Comparison of ENCODE assay signal across 8 cellular contexts in genomic region chr6:15036690-15037245, GRCh38.
A peak's percentile ranks its signal among the peaks of the same experiment; 100 is the strongest.
DNase-seq lines count a peak whose midpoint lies in the region; ATAC-seq and TF ChIP-seq lines count a peak whose summit lies in the region.
"Had no signal": no experiment of that assay in that cellular context is flagged by ENCODE, and none has a peak within 500 bp of the region (broad histone marks: within the 10 kb centered on the region; RNA-seq: fewer than 3 reads in every experiment).

No MANE protein-coding gene starts in this region.

- H3K27me3 ChIP-seq in Peyer's patch (no peaks in the 10 kb centered on the region), hepatocyte (no peaks in the 10 kb centered on the region), smooth muscle cell (ENCODE audit: low read depth) (peaks cover 9% of the 10 kb centered on the region)

- no peaks in the 10 kb centered on the region for H3K79me2 ChIP-seq in hepatocyte
- no peaks in the 10 kb centered on the region for H3K79me2 ChIP-seq in smooth muscle cell (ENCODE audit: low read depth)

- H3K36me3 ChIP-seq in Peyer's patch (no peaks in the 10 kb centered on the region), hepatocyte (replicated peaks; ENCODE audit: insufficient read depth, low read depth) (no peaks in the 10 kb centered on the region), smooth muscle cell (ENCODE audit: low read depth) (no peaks in the 10 kb centered on the region)

- no peak overlapping the region for H3K9ac ChIP-seq in smooth muscle cell (ENCODE audit: low read depth)

- H3K9me3 Mint-ChIP-seq in activated T-helper 17 cell treated with anti-CD3 and anti-CD28 coated beads, Interleukin-2, amount 50 U/mL, for 72 hours, result no peaks in the 10 kb centered on the region
- peaks cover 1% of the 10 kb centered on the region for H3K9me3 Mint-ChIP-seq in activated T-helper 2 cell treated with anti-CD3 and anti-CD28 coated beads, Interferon-gamma antibody, Interleukin-2, Interleukin-4, amounts not matched to agents 10 μg/mL and 5 μg/mL and 100 μg/mL, durations not matched to agents 14 hours and 24 hours and 36 hours

- H3K4me1 ChIP-seq in Peyer's patch (peaks cover 0 to 7% (median 2%) of the 10 kb centered on the region in 4 donors), hepatocyte (ENCODE audit: insufficient read depth) (peaks cover 9% of the 10 kb centered on the region), smooth muscle cell (ENCODE audit: low read depth) (no peaks in the 10 kb centered on the region)

- H3K4me3 ChIP-seq in Peyer's patch (no peak overlapping the region), hepatocyte (no peak overlapping the region), smooth muscle cell (no peak overlapping the region)

- no peak overlapping the region for H3K4me3 Mint-ChIP-seq in activated T-helper 17 cell treated with anti-CD3 and anti-CD28 coated beads, Interleukin-2, amount 50 U/mL, for 72 hours
- H3K4me3 Mint-ChIP-seq in activated T-helper 2 cell treated with anti-CD3 and anti-CD28 coated beads, Interferon-gamma antibody, Interleukin-2, Interleukin-4, amounts not matched to agents 10 μg/mL and 5 μg/mL and 100 μg/mL, durations not matched to agents 14 hours and 24 hours and 36 hours (ENCODE audit: low read depth), result no peak overlapping the region

- no peaks in the 10 kb centered on the region for H3K36me3 Mint-ChIP-seq in activated T-helper 17 cell treated with anti-CD3 and anti-CD28 coated beads, Interleukin-2, amount 50 U/mL, for 72 hours (ENCODE audit: low read depth)
- peaks cover under 1% of the 10 kb centered on the region for H3K36me3 Mint-ChIP-seq in activated T-helper 2 cell treated with anti-CD3 and anti-CD28 coated beads, Interferon-gamma antibody, Interleukin-2, Interleukin-4, amounts not matched to agents 10 μg/mL and 5 μg/mL and 100 μg/mL, durations not matched to agents 14 hours and 24 hours and 36 hours (ENCODE audit: low read depth)

- H3K9me3 ChIP-seq in Peyer's patch (no peaks in the 10 kb centered on the region), hepatocyte (ENCODE audit: low read depth) (no peaks in the 10 kb centered on the region), smooth muscle cell (replicated peaks; ENCODE audit: low read depth) (no peaks in the 10 kb centered on the region)

- peak; percentile 39 to 48 for TF ChIP-seq POLR2A in Peyer's patch (IDR thresholded peaks at IDR 0.05)

- H3K9me2 ChIP-seq in hepatocyte (replicated peaks; ENCODE audit: insufficient read depth), result no peaks in the 10 kb centered on the region

- no peak overlapping the region for H3K27ac Mint-ChIP-seq in activated T-helper 17 cell treated with anti-CD3 and anti-CD28 coated beads, Interleukin-2, amount 50 U/mL, for 72 hours
- no peak overlapping the region for H3K27ac Mint-ChIP-seq in activated T-helper 2 cell treated with anti-CD3 and anti-CD28 coated beads, Interferon-gamma antibody, Interleukin-2, Interleukin-4, amounts not matched to agents 10 μg/mL and 5 μg/mL and 100 μg/mL, durations not matched to agents 14 hours and 24 hours and 36 hours

- WGBS in hepatocyte (ENCODE audit: low lambda C conversion rate, missing lambda C conversion rate), result 38% methylated on average over 10 of the region's 10 CpGs
- 20% methylated on average over 10 of the region's 10 CpGs for WGBS in smooth muscle cell (ENCODE audit: low lambda C conversion rate)

- peak; percentile 62 for DNase-seq in HuH-7.5 (ENCODE audit: low spot score)
- peak in 2 of 3 donors; percentile 87 to 90 for DNase-seq in Peyer's patch
- peak; percentile 89 for DNase-seq in hepatocyte (ENCODE audit: low spot score)
- peak; percentile 33 for DNase-seq in smooth muscle cell (lab: John Stamatoyannopoulos, UW; ENCODE audit: unreplicated experiment)
- no peak for DNase-seq in activated T-helper 2 cell treated with anti-CD3 and anti-CD28 coated beads, Interferon-gamma antibody, Interleukin-2, Interleukin-4, amounts not matched to agents 10 μg/mL and 5 μg/mL and 100 μg/mL, durations not matched to agents 14 hours and 24 hours and 36 hours (ENCODE audit: low spot score)
- DNase-seq: T-helper 9 cell had no signal

- H3K27ac ChIP-seq in Peyer's patch (peak overlapping the region in 1 of 4 donors; percentile 45), hepatocyte (peak overlapping the region; percentile 85), smooth muscle cell (ENCODE audit: low read depth) (no peak overlapping the region)

- H3F3A ChIP-seq in smooth muscle cell (ENCODE audit: low read depth), result no peaks in the 10 kb centered on the region

- no peak for ATAC-seq in activated T-helper 17 cell treated with anti-CD3 and anti-CD28 coated beads, Interleukin-2, amount 50 U/mL, for 72 hours (replicated peaks)
- no peak for ATAC-seq in GM18873 (IDR thresholded peaks at IDR 0.05; ENCODE audit: low FRiP score, unreplicated experiment)

- H3K4me1 Mint-ChIP-seq in activated T-helper 17 cell treated with anti-CD3 and anti-CD28 coated beads, Interleukin-2, amount 50 U/mL, for 72 hours, result no peaks in the 10 kb centered on the region
- H3K4me1 Mint-ChIP-seq in activated T-helper 2 cell treated with anti-CD3 and anti-CD28 coated beads, Interferon-gamma antibody, Interleukin-2, Interleukin-4, amounts not matched to agents 10 μg/mL and 5 μg/mL and 100 μg/mL, durations not matched to agents 14 hours and 24 hours and 36 hours (ENCODE audit: low read depth), result peaks cover 10% of the 10 kb centered on the region

- intact Hi-C loops in activated T-helper 2 cell treated with anti-CD3 and anti-CD28 coated beads, Interferon-gamma antibody, Interleukin-2, Interleukin-4, amounts not matched to agents 10 μg/mL and 5 μg/mL and 100 μg/mL, durations not matched to agents 14 hours and 24 hours and 36 hours (cut with micrococcal nuclease), result no loop called here

- no peaks in the 10 kb centered on the region for H4K20me1 ChIP-seq in hepatocyte (ENCODE audit: insufficient read depth, poor library complexity, severe bottlenecking)
- no peaks in the 10 kb centered on the region for H4K20me1 ChIP-seq in smooth muscle cell (ENCODE audit: low read depth)

- peaks cover 4% of the 10 kb centered on the region for H3K27me3 Mint-ChIP-seq in activated T-helper 17 cell treated with anti-CD3 and anti-CD28 coated beads, Interleukin-2, amount 50 U/mL, for 72 hours
- no peaks in the 10 kb centered on the region for H3K27me3 Mint-ChIP-seq in activated T-helper 2 cell treated with anti-CD3 and anti-CD28 coated beads, Interferon-gamma antibody, Interleukin-2, Interleukin-4, amounts not matched to agents 10 μg/mL and 5 μg/mL and 100 μg/mL, durations not matched to agents 14 hours and 24 hours and 36 hours (ENCODE audit: low read depth)

- H3K4me2 ChIP-seq in hepatocyte (peak overlapping the region; percentile 20), smooth muscle cell (peak overlapping the region; percentile 58)

- H2AFZ ChIP-seq in hepatocyte (no peak overlapping the region), smooth muscle cell (ENCODE audit: low read depth) (no peak overlapping the region)

- TF ChIP-seq CTCF in Peyer's patch (IDR thresholded peaks at IDR 0.05), result peak in 2 of 6 experiments; percentile 7 to 15
- no peak for TF ChIP-seq CTCF in hepatocyte (IDR thresholded peaks at IDR 0.05; ENCODE audit: poor library complexity)
- TF ChIP-seq CTCF in smooth muscle cell (IDR thresholded peaks at IDR 0.05; ENCODE audit: borderline replicate concordance, insufficient read depth, poor library complexity, severe bottlenecking), result no peak
